Comparison of ENCODE assay signal across 7 cellular contexts in the genomic region with DNA sequence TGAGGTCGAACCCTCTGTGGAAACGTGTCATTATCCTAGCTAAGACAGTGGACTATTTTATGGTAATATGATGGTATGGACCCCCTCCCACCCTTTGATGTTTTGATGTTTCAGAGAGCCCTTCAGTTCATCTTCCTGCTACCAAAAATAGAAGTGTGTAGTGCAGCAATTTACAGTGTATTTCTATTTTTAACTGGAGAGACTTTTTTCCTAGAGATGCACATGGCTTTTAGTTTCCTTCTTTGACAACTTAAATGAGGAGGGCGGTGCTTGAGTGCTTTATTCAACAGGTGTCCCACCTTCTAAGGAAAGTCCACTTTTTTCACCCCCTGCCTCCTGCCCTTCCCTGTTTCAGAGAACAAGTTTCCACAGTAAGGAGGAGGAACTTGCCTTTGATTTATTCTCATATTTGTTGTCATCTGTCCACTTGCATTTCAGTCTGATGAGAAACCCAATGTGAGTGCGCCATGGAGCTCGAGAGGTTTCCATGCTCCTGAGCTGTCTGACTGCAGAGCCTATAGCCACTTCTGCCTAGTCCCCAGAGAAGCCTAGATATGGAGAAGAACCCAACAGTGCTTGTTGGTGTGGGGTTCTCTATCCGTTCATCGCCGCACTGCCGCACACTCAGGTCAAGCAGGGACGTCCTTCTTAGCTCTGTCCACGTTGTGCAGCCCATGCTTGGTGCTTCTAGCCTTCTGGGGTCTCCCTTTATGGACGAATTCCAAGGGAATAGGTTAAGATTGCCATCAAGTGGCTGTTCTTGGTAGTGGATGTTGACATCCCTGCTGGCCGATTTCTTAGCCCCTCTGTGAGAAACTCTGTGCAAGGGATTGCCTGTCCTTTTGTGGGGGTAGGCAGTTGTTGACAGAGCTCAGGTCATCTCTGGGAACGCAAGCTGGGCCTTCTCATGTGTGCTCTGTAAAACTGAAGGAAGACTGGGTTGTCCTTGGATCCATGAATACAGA.
A peak's percentile ranks its signal among the peaks of the same experiment; 100 is the strongest.
DNase-seq lines count a peak whose midpoint lies in the region; ATAC-seq and TF ChIP-seq lines count a peak whose summit lies in the region.

No MANE protein-coding gene starts in this region.

- H3K9me3 ChIP-seq in neutrophil = no peaks in the 10 kb centered on the region

- peaks cover 11% of the 10 kb centered on the region for H3K36me3 ChIP-seq in neutrophil

- no peak overlapping the region for H3K4me3 ChIP-seq in fibroblast of mammary gland (ENCODE audit: control insufficient read depth, low read depth, low read length)
- no peak overlapping the region for H3K4me3 ChIP-seq in neutrophil (ENCODE audit: low read depth in 1 of 2, low read length in 1 of 2)

- peak; percentile 84 for TF ChIP-seq CTCF in HFFc6 (IDR thresholded peaks at IDR 0.05)
- peak; percentile 70 for TF ChIP-seq CTCF in fibroblast of mammary gland (conservative IDR thresholded peaks at IDR 0.05; ENCODE audit: control insufficient read depth, insufficient read depth, low read depth, low read length)
- TF ChIP-seq CTCF in neutrophil (IDR thresholded peaks at IDR 0.05) = no peak

- peaks cover 34% of the 10 kb centered on the region for H3K4me1 Mint-ChIP-seq in HFFc6 (ENCODE audit: low read depth)

- no peaks in the 10 kb centered on the region for H3K9me3 Mint-ChIP-seq in HFFc6

- H3K27me3 Mint-ChIP-seq in HFFc6 (ENCODE audit: insufficient read depth) = peaks cover 3% of the 10 kb centered on the region

- peak; percentile 89 for ATAC-seq in SK-N-SH treated with all-trans-retinoic acid at 6 μM for 48 hours
- no peak for ATAC-seq in GM18867 (IDR thresholded peaks at IDR 0.05; ENCODE audit: unreplicated experiment)

- no peaks in the 10 kb centered on the region for H3K27me3 ChIP-seq in neutrophil

- H3K36me3 Mint-ChIP-seq in HFFc6 (ENCODE audit: low read depth) = peaks cover 9% of the 10 kb centered on the region

- peak overlapping the region; percentile 62 for H3K27ac Mint-ChIP-seq in HFFc6

- peak; percentile 47 for DNase-seq in Daoy (ENCODE audit: low read depth)
- no peak for DNase-seq in HFFc6
- peak; percentile 59 for DNase-seq in fibroblast of mammary gland (ENCODE audit: low read depth)
- DNase-seq in central memory CD4-positive, alpha-beta T cell = no peak

- peak overlapping the region; percentile 52 for H3K27ac ChIP-seq in neutrophil

- H3K4me3 Mint-ChIP-seq in HFFc6 = no peak overlapping the region

- H3K4me1 ChIP-seq in neutrophil (ENCODE audit: control insufficient read depth in 1 of 2, insufficient read depth in 1 of 2, low read depth in 1 of 2, low read length in 1 of 2) = peaks cover 16 to 49% of the 10 kb centered on the region in 2 experiments

TF ChIP-seq in SK-N-SH treated with all-trans-retinoic acid at 6 μM for 48 hours, 23 proteins besides CTCF, POLR2A, EP300 and RAD21:
- TF ChIP-seq, protein P1, sequence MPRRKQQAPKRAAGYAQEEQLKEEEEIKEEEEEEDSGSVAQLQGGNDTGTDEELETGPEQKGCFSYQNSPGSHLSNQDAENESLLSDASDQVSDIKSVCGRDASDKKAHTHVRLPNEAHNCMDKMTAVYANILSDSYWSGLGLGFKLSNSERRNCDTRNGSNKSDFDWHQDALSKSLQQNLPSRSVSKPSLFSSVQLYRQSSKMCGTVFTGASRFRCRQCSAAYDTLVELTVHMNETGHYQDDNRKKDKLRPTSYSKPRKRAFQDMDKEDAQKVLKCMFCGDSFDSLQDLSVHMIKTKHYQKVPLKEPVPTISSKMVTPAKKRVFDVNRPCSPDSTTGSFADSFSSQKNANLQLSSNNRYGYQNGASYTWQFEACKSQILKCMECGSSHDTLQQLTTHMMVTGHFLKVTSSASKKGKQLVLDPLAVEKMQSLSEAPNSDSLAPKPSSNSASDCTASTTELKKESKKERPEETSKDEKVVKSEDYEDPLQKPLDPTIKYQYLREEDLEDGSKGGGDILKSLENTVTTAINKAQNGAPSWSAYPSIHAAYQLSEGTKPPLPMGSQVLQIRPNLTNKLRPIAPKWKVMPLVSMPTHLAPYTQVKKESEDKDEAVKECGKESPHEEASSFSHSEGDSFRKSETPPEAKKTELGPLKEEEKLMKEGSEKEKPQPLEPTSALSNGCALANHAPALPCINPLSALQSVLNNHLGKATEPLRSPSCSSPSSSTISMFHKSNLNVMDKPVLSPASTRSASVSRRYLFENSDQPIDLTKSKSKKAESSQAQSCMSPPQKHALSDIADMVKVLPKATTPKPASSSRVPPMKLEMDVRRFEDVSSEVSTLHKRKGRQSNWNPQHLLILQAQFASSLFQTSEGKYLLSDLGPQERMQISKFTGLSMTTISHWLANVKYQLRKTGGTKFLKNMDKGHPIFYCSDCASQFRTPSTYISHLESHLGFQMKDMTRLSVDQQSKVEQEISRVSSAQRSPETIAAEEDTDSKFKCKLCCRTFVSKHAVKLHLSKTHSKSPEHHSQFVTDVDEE (CRISPR knock-in tag; IDR thresholded peaks at IDR 0.05) = no peak
- TF ChIP-seq ZNF70 (CRISPR knock-in tag; IDR thresholded peaks at IDR 0.05) (no peak), OSR1 (CRISPR knock-in tag; IDR thresholded peaks at IDR 0.05) (no peak), RARB (CRISPR knock-in tag; IDR thresholded peaks at IDR 0.05) (no peak), ZFP3 (CRISPR knock-in tag; IDR thresholded peaks at IDR 0.05) (no peak), TOX (CRISPR knock-in tag; IDR thresholded peaks at IDR 0.05; ENCODE audit: borderline replicate concordance) (no peak), ISL1 (CRISPR knock-in tag; IDR thresholded peaks at IDR 0.05) (no peak), ARNTL (CRISPR knock-in tag; IDR thresholded peaks at IDR 0.05; ENCODE audit: borderline replicate concordance, low read depth) (no peak), GLIS3 (CRISPR knock-in tag; IDR thresholded peaks at IDR 0.05) (no peak), CSDC2 (CRISPR knock-in tag; IDR thresholded peaks at IDR 0.05) (no peak), ZFP30 (CRISPR knock-in tag; IDR thresholded peaks at IDR 0.05) (no peak), ZNF8 (CRISPR knock-in tag; IDR thresholded peaks at IDR 0.05) (no peak), ZNF565 (CRISPR knock-in tag; conservative IDR thresholded peaks at IDR 0.05; ENCODE audit: low read depth) (no peak), PPARA (CRISPR knock-in tag; IDR thresholded peaks at IDR 0.05; ENCODE audit: borderline replicate concordance) (no peak), TCF4 (CRISPR knock-in tag; IDR thresholded peaks at IDR 0.05; ENCODE audit: borderline replicate concordance) (no peak), ESRRG (CRISPR knock-in tag; IDR thresholded peaks at IDR 0.05) (no peak)
- TF ChIP-seq, protein P2, sequence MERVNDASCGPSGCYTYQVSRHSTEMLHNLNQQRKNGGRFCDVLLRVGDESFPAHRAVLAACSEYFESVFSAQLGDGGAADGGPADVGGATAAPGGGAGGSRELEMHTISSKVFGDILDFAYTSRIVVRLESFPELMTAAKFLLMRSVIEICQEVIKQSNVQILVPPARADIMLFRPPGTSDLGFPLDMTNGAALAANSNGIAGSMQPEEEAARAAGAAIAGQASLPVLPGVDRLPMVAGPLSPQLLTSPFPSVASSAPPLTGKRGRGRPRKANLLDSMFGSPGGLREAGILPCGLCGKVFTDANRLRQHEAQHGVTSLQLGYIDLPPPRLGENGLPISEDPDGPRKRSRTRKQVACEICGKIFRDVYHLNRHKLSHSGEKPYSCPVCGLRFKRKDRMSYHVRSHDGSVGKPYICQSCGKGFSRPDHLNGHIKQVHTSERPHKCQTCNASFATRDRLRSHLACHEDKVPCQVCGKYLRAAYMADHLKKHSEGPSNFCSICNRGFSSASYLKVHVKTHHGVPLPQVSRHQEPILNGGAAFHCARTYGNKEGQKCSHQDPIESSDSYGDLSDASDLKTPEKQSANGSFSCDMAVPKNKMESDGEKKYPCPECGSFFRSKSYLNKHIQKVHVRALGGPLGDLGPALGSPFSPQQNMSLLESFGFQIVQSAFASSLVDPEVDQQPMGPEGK (CRISPR knock-in tag; IDR thresholded peaks at IDR 0.05; ENCODE audit: borderline replicate concordance) = no peak
- TF ChIP-seq, protein P3, sequence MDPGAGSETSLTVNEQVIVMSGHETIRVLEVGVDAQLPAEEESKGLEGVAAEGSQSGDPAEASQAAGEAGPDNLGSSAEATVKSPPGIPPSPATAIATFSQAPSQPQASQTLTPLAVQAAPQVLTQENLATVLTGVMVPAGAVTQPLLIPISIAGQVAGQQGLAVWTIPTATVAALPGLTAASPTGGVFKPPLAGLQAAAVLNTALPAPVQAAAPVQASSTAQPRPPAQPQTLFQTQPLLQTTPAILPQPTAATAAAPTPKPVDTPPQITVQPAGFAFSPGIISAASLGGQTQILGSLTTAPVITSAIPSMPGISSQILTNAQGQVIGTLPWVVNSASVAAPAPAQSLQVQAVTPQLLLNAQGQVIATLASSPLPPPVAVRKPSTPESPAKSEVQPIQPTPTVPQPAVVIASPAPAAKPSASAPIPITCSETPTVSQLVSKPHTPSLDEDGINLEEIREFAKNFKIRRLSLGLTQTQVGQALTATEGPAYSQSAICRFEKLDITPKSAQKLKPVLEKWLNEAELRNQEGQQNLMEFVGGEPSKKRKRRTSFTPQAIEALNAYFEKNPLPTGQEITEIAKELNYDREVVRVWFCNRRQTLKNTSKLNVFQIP (CRISPR knock-in tag; IDR thresholded peaks at IDR 0.05; ENCODE audit: borderline replicate concordance, low read depth) = no peak

Comparison
In these comparisons a context has a peak if more than half of its experiments do, and no peak if none do; other contexts are left out.
1. DNase-seq: peak in Daoy (single experiment) and fibroblast of mammary gland (single experiment); none in HFFc6 (single experiment) and central memory CD4-positive, alpha-beta T cell (single experiment).